In the genomic region with DNA sequence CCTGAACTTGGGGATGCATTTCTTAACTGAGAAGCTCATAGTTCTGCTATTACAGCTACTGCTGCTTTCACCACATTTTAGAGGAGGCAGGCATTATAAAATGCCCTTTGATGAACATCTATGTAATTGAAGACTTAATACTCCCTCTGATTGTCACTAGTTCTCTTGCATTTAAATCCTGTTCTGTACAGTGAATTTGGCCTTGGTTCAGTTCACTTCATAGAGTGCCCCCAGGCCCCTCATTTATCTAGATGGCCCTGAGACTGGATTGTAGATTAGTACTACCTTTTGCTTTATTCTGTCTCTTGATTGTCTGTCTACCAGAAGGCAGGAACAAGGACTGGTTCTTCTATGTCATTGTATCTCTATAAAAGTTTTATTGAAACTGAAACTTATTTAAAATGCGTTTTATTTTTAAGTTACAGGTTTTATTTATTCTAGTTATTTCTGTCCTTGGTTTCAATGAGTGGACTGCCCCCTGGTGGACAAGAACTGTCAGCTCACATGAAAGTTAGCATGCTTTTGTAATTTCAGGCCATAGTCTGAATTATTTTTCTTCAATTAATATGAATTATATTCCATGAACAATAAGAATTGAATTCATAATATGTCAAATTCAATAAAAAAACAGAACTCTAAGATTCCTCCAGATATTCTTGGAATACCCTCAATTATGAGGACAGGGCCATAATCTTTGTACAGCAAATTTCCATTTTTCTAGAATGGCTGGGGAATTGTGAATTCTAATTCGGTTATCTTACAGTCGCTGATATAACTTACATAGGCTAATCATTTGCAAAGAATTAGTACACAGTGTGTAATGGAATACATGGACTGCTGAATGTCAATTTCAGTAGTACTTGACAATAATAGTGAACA, we compare ENCODE assay signal across 8 cellular contexts.
A peak's percentile ranks its signal among the peaks of the same experiment; 100 is the strongest.
DNase-seq lines count a peak whose midpoint lies in the region; ATAC-seq, FAIRE-seq and TF ChIP-seq lines count a peak whose summit lies in the region.

No MANE protein-coding gene starts in this region.

- peak; percentile 21 for FAIRE-seq in islet of Langerhans (lab: Jason Lieb, UNC)

- H3K27ac ChIP-seq in 22Rv1, result no peak overlapping the region

- H3K4me3 Mint-ChIP-seq in activated naive CD4-positive, alpha-beta T cell treated with anti-CD3 and anti-CD28 coated beads, Interleukin-2, amount 10 ng/mL, durations not matched to agents 7 days and 5 days, result no peak overlapping the region

- H3K36me3 Mint-ChIP-seq in activated naive CD4-positive, alpha-beta T cell treated with anti-CD3 and anti-CD28 coated beads, Interleukin-2, amount 10 ng/mL, durations not matched to agents 7 days and 5 days, result no peaks in the 10 kb centered on the region

- H3K4me1 Mint-ChIP-seq in activated naive CD4-positive, alpha-beta T cell treated with anti-CD3 and anti-CD28 coated beads, Interleukin-2, amount 10 ng/mL, durations not matched to agents 7 days and 5 days, result peaks cover 1% of the 10 kb centered on the region

- no peaks in the 10 kb centered on the region for H3K9me3 Mint-ChIP-seq in activated naive CD4-positive, alpha-beta T cell treated with anti-CD3 and anti-CD28 coated beads, Interleukin-2, amount 10 ng/mL, durations not matched to agents 7 days and 5 days

- CTCF ChIA-PET in activated naive CD4-positive, alpha-beta T cell treated with anti-CD3 and anti-CD28 coated beads, Interleukin-2, amount 10 ng/mL, durations not matched to agents 7 days and 5 days (lab: Charles Lee), result interaction anchor here (0.6 to 2.3 kb wide), 14 partner anchors 11 to 1521 kb away, joined by 3 to 9 read pairs (median 3); a partner anchor contains a TSS

- peaks cover 41% of the 10 kb centered on the region for H3K27me3 Mint-ChIP-seq in activated naive CD4-positive, alpha-beta T cell treated with anti-CD3 and anti-CD28 coated beads, Interleukin-2, amount 10 ng/mL, durations not matched to agents 7 days and 5 days

- no peak overlapping the region for H3K27ac Mint-ChIP-seq in activated naive CD4-positive, alpha-beta T cell treated with anti-CD3 and anti-CD28 coated beads, Interleukin-2, amount 10 ng/mL, durations not matched to agents 7 days and 5 days

- peak; percentile 41 for DNase-seq in EL
- DNase-seq in NCI-H2196 (lab: John Stamatoyannopoulos, UW; ENCODE audit: unreplicated experiment), result peak; percentile 48
- peak; percentile 57 for DNase-seq in activated naive CD4-positive, alpha-beta T cell treated with anti-CD3 and anti-CD28 coated beads, Interleukin-2, amount 10 ng/mL, durations not matched to agents 7 days and 5 days
- DNase-seq in superior temporal gyrus (ENCODE audit: extremely low spot score), result peak; percentile 79

- peak; percentile 92 for TF ChIP-seq CTCF in 22Rv1 (IDR thresholded peaks at IDR 0.05)

- ATAC-seq in GM19035 (IDR thresholded peaks at IDR 0.05; ENCODE audit: unreplicated experiment) (no peak), HG03457 (IDR thresholded peaks at IDR 0.05; ENCODE audit: unreplicated experiment) (no peak)
